Comparison of ENCODE assay signal across 8 cellular contexts in the genomic region with DNA sequence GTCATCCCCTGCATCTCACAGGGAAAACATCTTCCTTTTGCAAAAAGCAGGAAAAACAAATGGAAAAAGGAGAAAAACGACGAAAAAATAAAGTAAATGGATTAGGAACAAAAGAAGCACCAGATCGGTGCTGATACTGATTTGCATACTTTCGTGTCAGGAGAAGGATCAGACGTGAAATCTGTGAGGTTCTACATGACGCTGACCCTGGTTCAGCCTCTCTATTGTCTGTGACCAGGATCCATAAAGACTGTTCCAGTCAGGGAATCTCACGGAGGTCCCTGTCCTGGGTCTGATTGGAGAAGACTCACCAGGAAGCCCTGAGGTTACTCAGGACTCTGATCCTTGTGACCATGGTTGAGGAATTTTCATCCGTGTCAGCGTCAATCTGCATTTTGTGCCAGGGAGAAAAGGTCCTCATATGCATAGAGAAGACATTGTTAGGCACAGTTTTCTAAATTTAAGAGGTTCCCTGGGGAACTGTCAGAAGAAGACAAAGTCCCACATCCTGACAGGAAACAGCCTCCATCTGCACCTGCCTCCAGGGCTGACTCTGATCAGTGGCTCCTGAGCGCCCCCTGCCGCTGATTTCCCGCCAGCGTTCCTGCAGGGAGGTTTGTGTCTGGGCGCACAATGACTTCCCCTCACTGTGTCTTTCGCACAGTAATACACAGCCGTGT.
DNase-seq lines count a peak whose midpoint lies in the region; ATAC-seq and TF ChIP-seq lines count a peak whose summit lies in the region.
"Not testable (repeated sequence)": the region's sequence is repeated elsewhere in the genome, so short reads cannot be mapped to it uniquely, and the experiment has no call there.

No MANE protein-coding gene starts in this region.

- H3K4me1 ChIP-seq in HEK293 (ENCODE audit: control insufficient read depth, insufficient read depth, low read length); right atrium auricular region: not testable (repeated sequence)

- POLR2A ChIA-PET in CD4-positive, alpha-beta T cell (lab: Charles Lee); HEK293 (lab: Yijun Ruan, JAX); T-cell (lab: Charles Lee): not testable (repeated sequence)

- TF ChIP-seq CTCF in CD4-positive, alpha-beta T cell (IDR thresholded peaks at IDR 0.05): peak; percentile 14
- peak; percentile 69 for TF ChIP-seq CTCF in HEK293 (tag by site-specific recombination; IDR thresholded peaks at IDR 0.05)
- peak in 1 of 2 donors; percentile 25 for TF ChIP-seq CTCF in right atrium auricular region (IDR thresholded peaks at IDR 0.05)

- H3K4me3 ChIP-seq in HEK293 (ENCODE audit: low read depth, low read length); right atrium auricular region: not testable (repeated sequence)

- not testable (repeated sequence) for H3K9me3 ChIP-seq in CD4-positive, alpha-beta T cell (ENCODE audit: control insufficient read depth, low read length); HEK293 (ENCODE audit: control insufficient read depth, insufficient read depth, low read depth, low read length); right atrium auricular region

- H3K36me3 ChIP-seq in HEK293 (ENCODE audit: control insufficient read depth in 2 of 2, insufficient read depth in 1 of 2, low read length in 2 of 2); right atrium auricular region: not testable (repeated sequence)

- not testable (repeated sequence) for H3K4me1 Mint-ChIP-seq in CD4-positive, alpha-beta T cell (ENCODE audit: low read depth); T-cell; activated naive CD4-positive, alpha-beta T cell treated with anti-CD3 and anti-CD28 coated beads for 36 hours (ENCODE audit: low read depth)

- not testable (repeated sequence) for H3K27me3 ChIP-seq in CD4-positive, alpha-beta T cell (ENCODE audit: control insufficient read depth, insufficient read depth, low read length); right atrium auricular region

- not testable (repeated sequence) for H3K27ac ChIP-seq in CD4-positive, alpha-beta T cell (ENCODE audit: low read depth, low read length); HEK293 (ENCODE audit: extremely low read depth, low read depth, low read length); right atrium auricular region

- H3K27me3 Mint-ChIP-seq in CD4-positive, alpha-beta T cell; activated naive CD4-positive, alpha-beta T cell treated with anti-CD3 and anti-CD28 coated beads for 36 hours (ENCODE audit: low read depth): not testable (repeated sequence)
- H3K27me3 Mint-ChIP-seq in T-cell: peaks cover 24 to 29% of the 10 kb centered on the region in 2 donors

- peak; percentile 48 for ATAC-seq in CD4-positive, alpha-beta T cell (ENCODE audit: poor library complexity)
- ATAC-seq in T-cell (replicated peaks in 1 of 4): peak; percentile 45 to 79 (median 48)

- CTCF ChIA-PET in CD4-positive, alpha-beta T cell (lab: Charles Lee); T-cell (lab: Charles Lee); activated naive CD4-positive, alpha-beta T cell treated with anti-CD3 and anti-CD28 coated beads for 36 hours (lab: Charles Lee): not testable (repeated sequence)
- CTCF ChIA-PET in HEK293 (lab: Yijun Ruan, JAX): interaction anchor here (0.6 to 4.9 kb wide), 6 partner anchors 11 to 478 kb away, joined by 3 to 40 read pairs (median 4); no protein-coding TSS in a partner anchor

- DNase-seq in CD4-positive, alpha-beta T cell: peak; percentile 49 to 88 (median 79)
- DNase-seq in T-cell (peak in 32 of 34 experiments; percentile 23 to 84 (median 68)), right atrium auricular region (ENCODE audit: low spot score) (peak; percentile 28)
- DNase-seq in activated CD8-positive, alpha-beta memory T cell treated with anti-CD3 and anti-CD28 coated beads for 4 hours (ENCODE audit: low read depth in 2 of 2): peak; percentile 31 to 33
- peak; percentile 84 for DNase-seq in activated naive CD4-positive, alpha-beta T cell treated with anti-CD3 and anti-CD28 coated beads for 36 hours
- DNase-seq in stimulated activated CD4-positive, alpha-beta T cell treated with anti-CD3 and anti-CD28 coated beads, Interleukin-1b, Interleukin-23, amount 100 ng/mL, for 1 hour (ENCODE audit: low read depth in 2 of 2): peak; percentile 56 to 91
- DNase-seq in stimulated activated CD8-positive, alpha-beta memory T cell treated with anti-CD3 and anti-CD28 coated beads, Interleukin-7, amount 100 ng/mL, for 1 hour (ENCODE audit: low read depth in 2 of 2): peak; percentile 45 to 68

- not testable (repeated sequence) for H3K27ac Mint-ChIP-seq in CD4-positive, alpha-beta T cell; T-cell; activated naive CD4-positive, alpha-beta T cell treated with anti-CD3 and anti-CD28 coated beads for 36 hours

- intact Hi-C loops in CD4-positive, alpha-beta T cell (cut with DNase I, micrococcal nuclease); activated naive CD4-positive, alpha-beta T cell treated with anti-CD3 and anti-CD28 coated beads for 36 hours (cut with micrococcal nuclease): not testable (repeated sequence)

- H3K9me3 Mint-ChIP-seq in CD4-positive, alpha-beta T cell; T-cell; activated naive CD4-positive, alpha-beta T cell treated with anti-CD3 and anti-CD28 coated beads for 36 hours: not testable (repeated sequence)

- H3K36me3 Mint-ChIP-seq in CD4-positive, alpha-beta T cell (ENCODE audit: low read depth); T-cell; activated naive CD4-positive, alpha-beta T cell treated with anti-CD3 and anti-CD28 coated beads for 36 hours (ENCODE audit: low read depth): not testable (repeated sequence)

- not testable (repeated sequence) for H3K4me3 Mint-ChIP-seq in CD4-positive, alpha-beta T cell; T-cell; activated naive CD4-positive, alpha-beta T cell treated with anti-CD3 and anti-CD28 coated beads for 36 hours

TF ChIP-seq in HEK293, 187 proteins besides CTCF, POLR2A, EP300 and RAD21:
- TF ChIP-seq ZNF654 (tag by site-specific recombination; IDR thresholded peaks at IDR 0.05; ENCODE audit: low read depth): peak; percentile 44

Comparison
In these comparisons a context has a peak if more than half of its experiments do, and no peak if none do; other contexts are left out.
1. DNase-seq: peak in every context shown above with its lines; median percentile 84 in activated naive CD4-positive, alpha-beta T cell treated with anti-CD3 and anti-CD28 coated beads for 36 hours; 79 in CD4-positive, alpha-beta T cell; 74 in stimulated activated CD4-positive, alpha-beta T cell treated with anti-CD3 and anti-CD28 coated beads, Interleukin-1b, Interleukin-23, amount 100 ng/mL, for 1 hour; 68 in T-cell; 56 in stimulated activated CD8-positive, alpha-beta memory T cell treated with anti-CD3 and anti-CD28 coated beads, Interleukin-7, amount 100 ng/mL, for 1 hour; 32 in activated CD8-positive, alpha-beta memory T cell treated with anti-CD3 and anti-CD28 coated beads for 4 hours; 28 in right atrium auricular region.